Comparison of ENCODE assay signal across 1 cellular context in the genomic region with DNA sequence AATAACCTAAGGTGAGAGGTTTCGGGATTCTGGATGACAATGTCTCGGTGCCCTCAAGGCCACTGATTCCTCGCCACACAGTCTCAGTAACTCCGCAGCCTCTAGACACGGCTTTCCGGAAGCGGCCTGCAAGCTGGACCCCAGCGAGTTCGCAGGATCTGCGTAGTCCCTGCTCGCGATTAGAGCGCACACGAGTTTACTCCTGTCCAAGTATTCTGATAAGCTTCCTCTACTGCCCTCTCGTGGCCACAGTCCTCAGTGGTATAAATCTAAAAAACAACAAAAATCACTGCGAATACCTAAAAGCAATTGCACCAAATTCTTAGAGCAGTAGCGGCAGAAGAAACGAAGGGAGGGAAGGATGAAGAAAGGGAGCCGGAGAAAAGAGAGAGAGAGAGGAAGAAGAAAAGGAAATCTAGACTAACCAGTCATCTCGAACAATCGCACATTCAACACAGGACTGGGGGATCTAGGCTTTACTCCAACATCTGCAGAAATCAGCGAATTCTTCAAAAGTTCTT.
TF ChIP-seq lines count a peak whose summit lies in the region.

No MANE protein-coding gene starts in this region.

TF ChIP-seq in HEK293, 187 proteins besides CTCF, POLR2A, EP300 and RAD21 (continued from another document):
- TF ChIP-seq REST (tag by site-specific recombination; IDR thresholded peaks at IDR 0.05): peak; percentile 52; the same call in 1 of the 2 replicates
- TF ChIP-seq ZNF658 (tag by site-specific recombination; IDR thresholded peaks at IDR 0.05): no peak
- TF ChIP-seq ZNF76 (tag by site-specific recombination; IDR thresholded peaks at IDR 0.05; ENCODE audit: borderline replicate concordance, low read depth): 0 out of 2 replicates have a peak, but pooled peaks have one; percentile 10
- TF ChIP-seq ZNF654 (tag by site-specific recombination; IDR thresholded peaks at IDR 0.05; ENCODE audit: low read depth): peak; percentile 89
- TF ChIP-seq ZNF660 (tag by site-specific recombination; IDR thresholded peaks at IDR 0.05): peak; percentile 56; the same call in 1 of the 2 replicates
- TF ChIP-seq PRDM1 (tag by site-specific recombination; IDR thresholded peaks at IDR 0.05): peak; percentile 67
- TF ChIP-seq ZBTB21 (tag by site-specific recombination; IDR thresholded peaks at IDR 0.05): 0 out of 2 replicates have a peak, but pooled peaks have one; percentile 20
- TF ChIP-seq ZNF629 (tag by site-specific recombination; IDR thresholded peaks at IDR 0.05): peak; percentile 52
- peak; percentile 43; the same call in 1 of the 2 replicates for TF ChIP-seq ZFP69B (tag by site-specific recombination; IDR thresholded peaks at IDR 0.05)
- no peak for TF ChIP-seq HIC1 (tag by site-specific recombination; IDR thresholded peaks at IDR 0.05)
- TF ChIP-seq ZBTB48 (tag by site-specific recombination; IDR thresholded peaks at IDR 0.05): peak; percentile 53; the same call in 1 of the 2 replicates
- TF ChIP-seq ZNF664 (tag by site-specific recombination; IDR thresholded peaks at IDR 0.05): no peak
- TF ChIP-seq, protein P1, sequence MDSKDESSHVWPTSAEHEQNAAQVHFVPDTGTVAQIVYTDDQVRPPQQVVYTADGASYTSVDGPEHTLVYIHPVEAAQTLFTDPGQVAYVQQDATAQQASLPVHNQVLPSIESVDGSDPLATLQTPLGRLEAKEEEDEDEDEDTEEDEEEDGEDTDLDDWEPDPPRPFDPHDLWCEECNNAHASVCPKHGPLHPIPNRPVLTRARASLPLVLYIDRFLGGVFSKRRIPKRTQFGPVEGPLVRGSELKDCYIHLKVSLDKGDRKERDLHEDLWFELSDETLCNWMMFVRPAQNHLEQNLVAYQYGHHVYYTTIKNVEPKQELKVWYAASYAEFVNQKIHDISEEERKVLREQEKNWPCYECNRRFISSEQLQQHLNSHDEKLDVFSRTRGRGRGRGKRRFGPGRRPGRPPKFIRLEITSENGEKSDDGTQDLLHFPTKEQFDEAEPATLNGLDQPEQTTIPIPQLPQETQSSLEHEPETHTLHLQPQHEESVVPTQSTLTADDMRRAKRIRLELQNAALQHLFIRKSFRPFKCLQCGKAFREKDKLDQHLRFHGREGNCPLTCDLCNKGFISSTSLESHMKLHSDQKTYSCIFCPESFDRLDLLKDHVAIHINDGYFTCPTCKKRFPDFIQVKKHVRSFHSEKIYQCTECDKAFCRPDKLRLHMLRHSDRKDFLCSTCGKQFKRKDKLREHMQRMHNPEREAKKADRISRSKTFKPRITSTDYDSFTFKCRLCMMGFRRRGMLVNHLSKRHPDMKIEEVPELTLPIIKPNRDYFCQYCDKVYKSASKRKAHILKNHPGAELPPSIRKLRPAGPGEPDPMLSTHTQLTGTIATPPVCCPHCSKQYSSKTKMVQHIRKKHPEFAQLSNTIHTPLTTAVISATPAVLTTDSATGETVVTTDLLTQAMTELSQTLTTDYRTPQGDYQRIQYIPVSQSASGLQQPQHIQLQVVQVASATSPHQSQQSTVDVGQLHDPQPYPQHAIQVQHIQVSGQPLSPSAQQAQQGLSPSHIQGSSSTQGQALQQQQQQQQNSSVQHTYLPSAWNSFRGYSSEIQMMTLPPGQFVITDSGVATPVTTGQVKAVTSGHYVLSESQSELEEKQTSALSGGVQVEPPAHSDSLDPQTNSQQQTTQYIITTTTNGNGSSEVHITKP (tag by site-specific recombination; IDR thresholded peaks at IDR 0.05): peak; percentile 94
- TF ChIP-seq ZNF2 (tag by site-specific recombination; IDR thresholded peaks at IDR 0.05): peak; percentile 48; the same call in 1 of the 2 replicates
- TF ChIP-seq ZBTB26 (tag by site-specific recombination; optimal IDR thresholded peaks at IDR 0.05): peak; percentile 27
- TF ChIP-seq ZNF549 (tag by site-specific recombination; IDR thresholded peaks at IDR 0.05): no peak
- TF ChIP-seq ZNF280C (tag by site-specific recombination; IDR thresholded peaks at IDR 0.05): no peak
- no peak for TF ChIP-seq GLI2 (tag by site-specific recombination; IDR thresholded peaks at IDR 0.05; ENCODE audit: borderline replicate concordance, low read depth)
- TF ChIP-seq SP7 (tag by site-specific recombination; IDR thresholded peaks at IDR 0.05): 0 out of 2 replicates have a peak, but pooled peaks have one; percentile 17
- no peak for TF ChIP-seq ZSCAN5A (tag by site-specific recombination; IDR thresholded peaks at IDR 0.05)
